13 cellular contexts compared by ENCODE assay signal in genomic region chrX:19832186-19832965, GRCh38.
"Had no signal": no experiment of that assay in that cellular context is flagged by ENCODE, and none has a peak within 500 bp of the region (broad histone marks: within the 10 kb centered on the region; RNA-seq: fewer than 3 reads in every experiment).

No MANE protein-coding gene starts in this region.

- H3K4me3 Mint-ChIP-seq: activated T-cell treated with anti-CD3 and anti-CD28 coated beads, Interleukin-2, amount 50 U/mL, for 4 hours had no signal

- ATAC-seq: activated T-cell treated with anti-CD3 and anti-CD28 coated beads, Interleukin-2, amount 50 U/mL, for 4 hours; gastrocnemius medialis; heart right ventricle; left lung had no signal

- H3K4me3 ChIP-seq: gastrocnemius medialis, heart right ventricle, left lung, right atrium auricular region, skin epidermis, uterus had no signal

- H3K36me3 ChIP-seq: gastrocnemius medialis, left lung, right atrium auricular region, uterus had no signal

- H3K27ac ChIP-seq: gastrocnemius medialis, heart right ventricle, left lung, right atrium auricular region, skin epidermis, uterus had no signal

- H3K9me3 ChIP-seq: gastrocnemius medialis, heart right ventricle, left lung, right atrium auricular region, uterus had no signal

- DNase-seq: activated CD4-positive, alpha-beta T cell treated with anti-CD3 and anti-CD28 coated beads, Interleukin-2, amount 50 U/mL, for 4 hours; activated gamma-delta T cell treated with Interleukin-2 at 50 U/mL for 16 hours; activated T-cell treated with anti-CD3 and anti-CD28 coated beads, Interleukin-2, amount 50 U/mL, for 4 hours; effector memory CD4-positive, alpha-beta T cell; gastrocnemius medialis; heart right ventricle; islet precursor cell; left lung; uterus had no signal

- H3K9me3 Mint-ChIP-seq: activated T-cell treated with anti-CD3 and anti-CD28 coated beads, Interleukin-2, amount 50 U/mL, for 4 hours had no signal

- FAIRE-seq: astrocyte, colon had no signal

- H3K27me3 ChIP-seq: gastrocnemius medialis, heart right ventricle, left lung, right atrium auricular region, uterus had no signal

- H3K4me1 ChIP-seq: gastrocnemius medialis, right atrium auricular region, uterus had no signal
